Comparison of ENCODE assay signal across 19 cellular contexts in the genomic region with DNA sequence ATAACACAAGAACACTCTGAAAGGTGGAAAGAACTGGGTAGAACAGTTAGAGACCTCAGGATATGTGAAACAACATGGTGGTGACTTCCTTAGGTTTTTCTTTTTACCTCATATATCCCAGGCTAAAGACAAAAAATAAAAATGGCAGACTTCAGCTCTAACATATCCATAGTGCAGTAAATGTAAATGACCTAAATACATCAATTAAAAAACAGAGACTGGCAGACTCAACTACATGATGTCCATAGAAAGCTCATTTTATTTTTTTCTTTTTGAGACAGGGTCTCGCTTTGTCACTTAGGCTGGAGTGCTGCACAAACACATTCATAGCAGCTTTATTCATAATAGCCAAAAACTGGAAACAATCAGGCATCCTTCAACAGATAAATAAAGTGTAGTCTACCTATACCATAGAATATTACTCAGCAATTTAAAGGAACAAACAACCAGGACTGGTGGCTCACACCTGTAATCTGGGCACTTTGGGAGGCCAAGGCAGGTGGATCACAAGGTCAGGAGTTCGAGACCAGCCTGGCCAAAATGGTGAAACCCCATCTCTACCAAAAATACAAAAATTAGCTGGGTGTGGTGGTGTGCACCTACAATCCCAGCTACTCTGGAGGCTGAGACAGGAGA. TPM values are rescaled to one million over a fixed set of nuclear protein-coding genes. Genes with fewer than 3 reads are reported as not detected.
DNase-seq lines count a peak whose midpoint lies in the region; ATAC-seq and TF ChIP-seq lines count a peak whose summit lies in the region.
"Had no signal": no experiment of that assay in that cellular context is flagged by ENCODE, and none has a peak within 500 bp of the region (broad histone marks: within the 10 kb centered on the region; RNA-seq: fewer than 3 reads in every experiment).

No MANE protein-coding gene starts in this region.

- H3K27me3 ChIP-seq in subcutaneous abdominal adipose tissue (ENCODE audit: control insufficient read depth in 5 of 5, insufficient read depth in 4 of 5, low read length in 5 of 5): no peaks in the 10 kb centered on the region
- H3K27me3 ChIP-seq: esophagus muscularis mucosa, tibial nerve had no signal

- no peaks in the 10 kb centered on the region for H3K9me3 Mint-ChIP-seq in activated naive CD4-positive, alpha-beta T cell treated with anti-CD3 and anti-CD28 coated beads, Interleukin-2, amount 50 U/mL, for 24 hours
- peaks cover 6% of the 10 kb centered on the region for H3K9me3 Mint-ChIP-seq in activated CD8-positive, alpha-beta T cell treated with anti-CD3 and anti-CD28 coated beads for 36 hours
- no peaks in the 10 kb centered on the region for H3K9me3 Mint-ChIP-seq in effector memory CD8-positive, alpha-beta T cell

- H3K4me1 Mint-ChIP-seq in activated naive CD4-positive, alpha-beta T cell treated with anti-CD3 and anti-CD28 coated beads, Interleukin-2, amount 50 U/mL, for 24 hours: peaks cover 70% of the 10 kb centered on the region
- peaks cover 64% of the 10 kb centered on the region for H3K4me1 Mint-ChIP-seq in activated CD8-positive, alpha-beta T cell treated with anti-CD3 and anti-CD28 coated beads for 36 hours (ENCODE audit: low read depth)
- H3K4me1 Mint-ChIP-seq in effector memory CD8-positive, alpha-beta T cell (ENCODE audit: low read depth in 2 of 2): peaks cover 22 to 41% of the 10 kb centered on the region in 2 donors

- no peaks in the 10 kb centered on the region for H3K27me3 Mint-ChIP-seq in activated naive CD4-positive, alpha-beta T cell treated with anti-CD3 and anti-CD28 coated beads, Interleukin-2, amount 50 U/mL, for 24 hours
- no peaks in the 10 kb centered on the region for H3K27me3 Mint-ChIP-seq in activated CD8-positive, alpha-beta T cell treated with anti-CD3 and anti-CD28 coated beads for 36 hours
- H3K27me3 Mint-ChIP-seq in effector memory CD8-positive, alpha-beta T cell: no peaks in the 10 kb centered on the region

- H3K4me3 Mint-ChIP-seq in activated naive CD4-positive, alpha-beta T cell treated with anti-CD3 and anti-CD28 coated beads, Interleukin-2, amount 50 U/mL, for 24 hours: peak overlapping the region; percentile 49
- H3K4me3 Mint-ChIP-seq in activated CD8-positive, alpha-beta T cell treated with anti-CD3 and anti-CD28 coated beads for 36 hours: peak overlapping the region; percentile 28
- H3K4me3 Mint-ChIP-seq in effector memory CD8-positive, alpha-beta T cell: no peak overlapping the region

- peaks cover 0 to 3% (median 0%) of the 10 kb centered on the region in 5 donors for H3K9me3 ChIP-seq in subcutaneous abdominal adipose tissue (ENCODE audit: control insufficient read depth in 5 of 5, low read length in 5 of 5)
- H3K9me3 ChIP-seq: esophagus muscularis mucosa, tibial nerve had no signal

- peak overlapping the region; percentile 65 for H3K27ac Mint-ChIP-seq in activated naive CD4-positive, alpha-beta T cell treated with anti-CD3 and anti-CD28 coated beads, Interleukin-2, amount 50 U/mL, for 24 hours
- peak overlapping the region; percentile 92 for H3K27ac Mint-ChIP-seq in activated CD8-positive, alpha-beta T cell treated with anti-CD3 and anti-CD28 coated beads for 36 hours
- peak overlapping the region; percentile 0 to 73 for H3K27ac Mint-ChIP-seq in effector memory CD8-positive, alpha-beta T cell

- peaks cover 0 to 58% (median 35%) of the 10 kb centered on the region in 5 donors for H3K4me1 ChIP-seq in subcutaneous abdominal adipose tissue (ENCODE audit: control insufficient read depth in 5 of 5, insufficient read depth in 5 of 5, low read length in 5 of 5)

- TF ChIP-seq CTCF in activated CD8-positive, alpha-beta T cell treated with anti-CD3 and anti-CD28 coated beads for 36 hours (IDR thresholded peaks at IDR 0.05): no peak
- no peak for TF ChIP-seq CTCF in GM10266 (IDR thresholded peaks at IDR 0.05; ENCODE audit: control insufficient read depth, insufficient read depth, low read depth, missing control alignments)

- no peak overlapping the region for H3K4me3 ChIP-seq in subcutaneous abdominal adipose tissue (ENCODE audit: low read depth in 1 of 5, low read length in 5 of 5)
- H3K4me3 ChIP-seq: esophagus muscularis mucosa, tibial nerve had no signal

- peaks cover 0 to 9% (median 4%) of the 10 kb centered on the region in 5 donors for H3K36me3 ChIP-seq in subcutaneous abdominal adipose tissue (ENCODE audit: control insufficient read depth in 5 of 5, insufficient read depth in 5 of 5, low read length in 5 of 5)

- intact Hi-C loops in activated CD8-positive, alpha-beta T cell treated with anti-CD3 and anti-CD28 coated beads for 36 hours (cut with micrococcal nuclease): no loop called here

- no peak for ATAC-seq in activated CD8-positive, alpha-beta T cell treated with anti-CD3 and anti-CD28 coated beads for 36 hours
- ATAC-seq in effector memory CD8-positive, alpha-beta T cell (replicated peaks): no peak
- ATAC-seq: HCT116, left cardiac atrium had no signal

- no peak for DNase-seq in activated naive CD4-positive, alpha-beta T cell (lab: John Stamatoyannopoulos, UW)
- no peak for DNase-seq in activated CD8-positive, alpha-beta T cell treated with anti-CD3 and anti-CD28 coated beads for 36 hours
- DNase-seq in effector memory CD8-positive, alpha-beta T cell: no peak
- DNase-seq in superior temporal gyrus (ENCODE audit: extremely low spot score) (no peak), NCI-H2081 treated with DMSO at 0.1 percent for 48 hours (lab: John Stamatoyannopoulos, UW) (no peak), GM10266 (ENCODE audit: extremely low spot score) (no peak)
- DNase-seq: cerebellar nuclear complex; DMS79 treated with DMSO at 0.1 percent for 48 hours; effector CD8-positive, alpha-beta T cell; left cardiac atrium; NCI-H1105; NCI-H510A treated with DMSO at 0.1 percent for 48 hours; stimulated activated CD4-positive, alpha-beta T cell treated with anti-CD3 and anti-CD28 coated beads, Interleukin-12 subunit alpha, Interleukin-12 subunit beta, amount 100 ng/mL, for 4 hours had no signal

- H3K27ac ChIP-seq in subcutaneous abdominal adipose tissue (ENCODE audit: low read depth, low read length): peak overlapping the region; percentile 82
- H3K27ac ChIP-seq: esophagus muscularis mucosa, KMS-11 had no signal

- CTCF ChIA-PET in activated CD8-positive, alpha-beta T cell treated with anti-CD3 and anti-CD28 coated beads for 36 hours (lab: Charles Lee): interaction anchor here (0.6 to 1.9 kb wide), 3 partner anchors 9 to 540 kb away, joined by 3 to 6 read pairs (median 5); no protein-coding TSS in a partner anchor

- POLR2A ChIA-PET in activated CD8-positive, alpha-beta T cell treated with anti-CD3 and anti-CD28 coated beads for 36 hours (lab: Charles Lee): interaction anchor here (0.5 to 1.3 kb wide), 2 partner anchors 41 to 179 kb away, joined by 3 to 4 read pairs; a partner anchor contains a TSS

- H3K36me3 Mint-ChIP-seq in activated naive CD4-positive, alpha-beta T cell treated with anti-CD3 and anti-CD28 coated beads, Interleukin-2, amount 50 U/mL, for 24 hours: peaks cover 19% of the 10 kb centered on the region
- peaks cover 53% of the 10 kb centered on the region for H3K36me3 Mint-ChIP-seq in activated CD8-positive, alpha-beta T cell treated with anti-CD3 and anti-CD28 coated beads for 36 hours (ENCODE audit: low read depth)
- H3K36me3 Mint-ChIP-seq in effector memory CD8-positive, alpha-beta T cell (ENCODE audit: insufficient read depth): peaks cover 24% of the 10 kb centered on the region

- H3K9ac ChIP-seq in subcutaneous abdominal adipose tissue (ENCODE audit: low read length in 5 of 5): peak overlapping the region in 1 of 5 donors; percentile 0
- H3K9ac ChIP-seq: KMS-11 had no signal

RNA-seq across cellular contexts. Expression of a gene that starts 4.8 kb away (rescaled TPM):
- total RNA-seq in activated CD8-positive, alpha-beta T cell treated with anti-CD3 and anti-CD28 coated beads for 36 hours: 10 to 100 TPM; 27.4 to 30.8 TPM

RNA-seq across cellular contexts. Expression of a gene that starts 41.2 kb away (rescaled TPM):
- total RNA-seq in activated CD8-positive, alpha-beta T cell treated with anti-CD3 and anti-CD28 coated beads for 36 hours: 100 to 1,000 TPM; 481 to 484 TPM

Comparison
In these comparisons a context has a peak if more than half of its experiments do, and no peak if none do; other contexts are left out.
1. H3K27ac Mint-ChIP-seq: peak in every context shown above with its lines; median percentile 92 in activated CD8-positive, alpha-beta T cell treated with anti-CD3 and anti-CD28 coated beads for 36 hours; 65 in activated naive CD4-positive, alpha-beta T cell treated with anti-CD3 and anti-CD28 coated beads, Interleukin-2, amount 50 U/mL, for 24 hours; 36 in effector memory CD8-positive, alpha-beta T cell.
2. H3K4me3 Mint-ChIP-seq: peak in activated naive CD4-positive, alpha-beta T cell treated with anti-CD3 and anti-CD28 coated beads, Interleukin-2, amount 50 U/mL, for 24 hours (single experiment) and activated CD8-positive, alpha-beta T cell treated with anti-CD3 and anti-CD28 coated beads for 36 hours (single experiment); none in effector memory CD8-positive, alpha-beta T cell (0 of 2).